Comparison of ENCODE assay signal across 27 cellular contexts in the genomic region with DNA sequence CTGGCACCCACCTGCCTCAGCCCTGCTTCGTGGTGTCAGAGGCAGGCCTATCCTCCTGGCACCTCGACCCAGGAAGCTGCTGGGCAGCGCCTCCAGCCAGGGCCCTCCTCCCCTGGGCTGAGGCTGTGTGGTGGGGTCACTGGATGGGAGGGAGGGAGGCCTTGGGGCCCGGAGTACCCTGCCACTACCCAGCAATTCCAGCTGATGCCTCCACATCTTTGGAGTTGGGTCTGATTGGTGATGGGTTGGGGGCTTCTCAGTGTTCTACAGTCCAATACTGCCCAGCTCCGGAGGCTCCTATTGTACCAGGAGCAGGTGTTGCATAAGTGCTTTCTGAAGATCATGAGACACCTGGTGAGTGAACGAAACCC.
"Had no signal": no experiment of that assay in that cellular context is flagged by ENCODE, and none has a peak within 500 bp of the region (broad histone marks: within the 10 kb centered on the region; RNA-seq: fewer than 3 reads in every experiment).

No MANE protein-coding gene starts in this region.

- H3K9me3 ChIP-seq: colonic mucosa, esophagus muscularis mucosa, gastroesophageal sphincter, heart left ventricle, mucosa of descending colon, neutrophil, pancreas, suprapubic skin, vagina had no signal

- H3K4me3 ChIP-seq: colonic mucosa, esophagus muscularis mucosa, gastroesophageal sphincter, heart left ventricle, hepatocyte, lung, mucosa of descending colon, pancreas, smooth muscle cell, suprapubic skin, vagina had no signal

- H3K4me1 ChIP-seq: colonic mucosa, foreskin keratinocyte, pancreas had no signal

- H3K27ac Mint-ChIP-seq: dendritic cell treated with granulocyte-macrophage colony-stimulating factor and Interleukin-4, amounts not matched to agents 40 ng/mL and 50 ng/mL, for 4 days; mesothelial cell of epicardium; nephron progenitor cell; progenitor cell of endocrine pancreas had no signal

- H3K4me3 Mint-ChIP-seq: dendritic cell treated with granulocyte-macrophage colony-stimulating factor and Interleukin-4, amounts not matched to agents 40 ng/mL and 50 ng/mL, for 4 days; mesothelial cell of epicardium; naive B cell; nephron progenitor cell; stimulated activated naive CD8-positive, alpha-beta T cell treated with anti-CD3 and anti-CD28 coated beads, Interleukin-15, amount 100 ng/mL, for 72 hours had no signal

- H3K36me3 Mint-ChIP-seq: naive B cell had no signal

- H3K9me3 Mint-ChIP-seq: dendritic cell treated with granulocyte-macrophage colony-stimulating factor and Interleukin-4, amounts not matched to agents 40 ng/mL and 50 ng/mL, for 4 days; mesothelial cell of epicardium; naive B cell; nephron progenitor cell; stimulated activated naive CD8-positive, alpha-beta T cell treated with anti-CD3 and anti-CD28 coated beads, Interleukin-15, amount 100 ng/mL, for 72 hours had no signal

- H3K27me3 ChIP-seq: colonic mucosa, esophagus muscularis mucosa, foreskin keratinocyte, gastroesophageal sphincter, heart left ventricle, hepatocyte, neutrophil, pancreas, suprapubic skin, vagina had no signal

- H3K36me3 ChIP-seq: colonic mucosa, vagina had no signal

- H3K27ac ChIP-seq: colonic mucosa, esophagus muscularis mucosa, foreskin keratinocyte, gastroesophageal sphincter, heart left ventricle, hepatocyte, neutrophil, pancreas, suprapubic skin, vagina had no signal

- DNase-seq: colonic mucosa; effector CD8-positive, alpha-beta T cell; foreskin keratinocyte; heart left ventricle; mesenchymal stem cell; naive B cell; nephron progenitor cell; stimulated activated CD4-positive, alpha-beta T cell treated with anti-CD3 and anti-CD28 coated beads, Interleukin-12 subunit alpha, Interleukin-12 subunit beta, amount 100 ng/mL, for 4 hours; stimulated activated CD4-positive, alpha-beta T cell treated with anti-CD3 and anti-CD28 coated beads, Interleukin-1b, Interleukin-23, amount 100 ng/mL, for 48 hours; stimulated activated CD4-positive, alpha-beta T cell treated with anti-CD3 and anti-CD28 coated beads, Interleukin-4, amount 100 ng/mL, for 1 hour; stimulated activated CD8-positive, alpha-beta memory T cell treated with anti-CD3 and anti-CD28 coated beads, Interleukin-4, amount 100 ng/mL, for 48 hours; stimulated activated naive CD4-positive, alpha-beta T cell; stimulated activated naive CD8-positive, alpha-beta T cell treated with anti-CD3 and anti-CD28 coated beads, Interleukin-15, amount 100 ng/mL, for 72 hours; trophoblast cell had no signal

- H3K27me3 Mint-ChIP-seq: naive B cell; progenitor cell of endocrine pancreas; stimulated activated naive CD8-positive, alpha-beta T cell treated with anti-CD3 and anti-CD28 coated beads, Interleukin-15, amount 100 ng/mL, for 72 hours had no signal
